In the genomic region with DNA sequence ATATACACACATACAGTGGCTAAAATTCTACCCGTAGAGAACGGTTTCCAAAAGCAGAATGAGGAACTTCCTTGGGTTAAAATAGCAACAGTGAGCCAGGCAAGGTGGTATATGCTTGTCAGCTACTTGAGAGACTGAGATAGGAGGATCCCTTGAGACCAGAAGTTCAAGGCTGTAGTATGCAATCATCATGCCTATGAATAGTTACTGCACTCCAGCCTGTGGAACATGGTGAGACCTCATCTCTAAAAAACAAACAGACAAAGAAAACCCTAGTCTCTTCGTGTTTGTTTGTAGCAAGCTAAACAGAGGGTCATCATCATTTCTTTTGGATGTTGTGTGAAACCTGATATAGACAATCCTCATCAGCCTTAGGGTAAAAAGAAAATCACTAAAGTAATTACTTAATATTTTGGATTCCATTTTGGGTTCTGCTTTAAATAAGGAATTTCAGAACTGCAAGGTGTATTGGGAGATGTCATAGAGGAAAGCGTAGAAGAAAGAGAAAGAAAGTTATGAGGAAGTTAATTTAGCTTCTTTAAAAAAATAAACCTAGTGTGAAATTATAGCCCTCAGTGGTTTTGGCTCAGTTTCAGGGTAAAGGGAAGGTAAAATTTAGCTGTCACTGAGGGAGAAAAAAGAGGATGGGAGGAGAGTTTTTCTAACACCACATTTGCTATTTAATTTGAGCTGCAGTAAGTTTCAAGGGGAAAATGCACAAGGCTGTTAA, we compare ENCODE assay signal across 11 cellular contexts. TPM values are rescaled to one million over a fixed set of nuclear protein-coding genes. Genes with fewer than 3 reads are reported as not detected.
DNase-seq lines count a peak whose midpoint lies in the region; ATAC-seq and TF ChIP-seq lines count a peak whose summit lies in the region.
"Had no signal": no experiment of that assay in that cellular context is flagged by ENCODE, and none has a peak within 500 bp of the region (broad histone marks: within the 10 kb centered on the region; RNA-seq: fewer than 3 reads in every experiment).

No MANE protein-coding gene starts in this region.

- H3K27ac ChIP-seq in HL-60 (replicated peaks), result peak overlapping the region; percentile 65
- H3K27ac ChIP-seq in right cardiac atrium (ENCODE audit: low read length), result no peak overlapping the region

- no peak for TF ChIP-seq CTCF in HL-60 (IDR thresholded peaks at IDR 0.05; ENCODE audit: insufficient read depth, low read length)
- TF ChIP-seq CTCF in type B pancreatic cell (conservative IDR thresholded peaks at IDR 0.05), result no peak

- H3K9me3 ChIP-seq in right cardiac atrium (ENCODE audit: control insufficient read depth, low read length), result no peaks in the 10 kb centered on the region

- H3K27me3 ChIP-seq in HL-60 (ENCODE audit: insufficient read depth, poor library complexity, severe bottlenecking) (no peaks in the 10 kb centered on the region), right cardiac atrium (ENCODE audit: control insufficient read depth, insufficient read depth) (no peaks in the 10 kb centered on the region)

- no peaks in the 10 kb centered on the region for H3K9me3 Mint-ChIP-seq in type B pancreatic cell

- no peak overlapping the region for H3K4me3 Mint-ChIP-seq in type B pancreatic cell

- peaks cover 28% of the 10 kb centered on the region for H3K27me3 Mint-ChIP-seq in type B pancreatic cell

- DNase-seq in HL-60 (ENCODE audit: low read depth in 1 of 2, low spot score in 1 of 2), result peak in 1 of 2 experiments; percentile 77
- DNase-seq in right cardiac atrium, result no peak
- DNase-seq in 8988T, result no peak
- no peak for DNase-seq in H4 (ENCODE audit: low spot score)
- DNase-seq in type B pancreatic cell (ENCODE audit: extremely low spot score, unreplicated experiment), result no peak
- DNase-seq in effector CD8-positive, alpha-beta T cell (lab: John Stamatoyannopoulos, UW), result no peak
- DNase-seq: activated CD4-positive, CD25-positive, alpha-beta regulatory T cell treated with anti-CD3 and anti-CD28 coated beads, Interleukin-2, amount 50 U/mL, for 72 hours; NCI-H1930 had no signal

- peaks cover 4% of the 10 kb centered on the region for H3K4me1 ChIP-seq in right cardiac atrium (ENCODE audit: control insufficient read depth, insufficient read depth, low read length)

- H3K36me3 Mint-ChIP-seq in type B pancreatic cell, result no peaks in the 10 kb centered on the region

- intact Hi-C loops in right cardiac atrium (cut with DNase I), result no loop called here

- H3K4me1 Mint-ChIP-seq in type B pancreatic cell (ENCODE audit: unreplicated experiment), result no peaks in the 10 kb centered on the region

- ATAC-seq in GM18867 (IDR thresholded peaks at IDR 0.05; ENCODE audit: unreplicated experiment) (peak; percentile 86), HG02588 (IDR thresholded peaks at IDR 0.05; ENCODE audit: unreplicated experiment) (peak; percentile 87), right cardiac atrium (peak; percentile 36 to 54)

- WGBS in right cardiac atrium, result 46% methylated on average over 4 of the region's 4 CpGs

- no peak overlapping the region for H3K27ac Mint-ChIP-seq in type B pancreatic cell

- no peak overlapping the region for H3K4me3 ChIP-seq in HL-60 (replicated peaks; ENCODE audit: insufficient read depth, low read length)
- no peak overlapping the region for H3K4me3 ChIP-seq in right cardiac atrium (ENCODE audit: low read length)

RNA-seq across cellular contexts. Expression of gene PLEK, which starts 46.5 kb away (rescaled TPM):
- total RNA-seq in right cardiac atrium, result 1 to 10 TPM; 4.0 to 6.6 (median 4.3) TPM
- 1.3 TPM for polyA plus RNA-seq in right cardiac atrium
- total RNA-seq in H4 (2014; rRNA removed; shearing (Covaris generic)), result 0.12 TPM in 1 of 2 replicates, not detected in the other
- total RNA-seq in type B pancreatic cell (ENCODE audit: low replicate concordance), result not detected in 2 replicates
- total RNA-seq: kidney epithelial cell had no signal

RNA-seq across cellular contexts. Expression of gene FBXO48, which starts 55.5 kb away (rescaled TPM):
- total RNA-seq in right cardiac atrium (1 to 10 TPM in 1 of 4 donors, under 1 TPM in 3; 0.42 to 1.1 (median 0.95) TPM), type B pancreatic cell (ENCODE audit: low replicate concordance) (1.00 and 2.0 TPM in 2 replicates)
- polyA plus RNA-seq in right cardiac atrium, result 0.61 TPM
- total RNA-seq in H4 (2014; rRNA removed; shearing (Covaris generic)), result 0.31 and 0.72 TPM in 2 replicates

RNA-seq across cellular contexts. Expression of gene APLF, which starts 55.8 kb away (rescaled TPM):
- 1 to 10 TPM; 6.2 to 7.6 (median 6.7) TPM for total RNA-seq in right cardiac atrium
- polyA plus RNA-seq in right cardiac atrium, result 0.72 TPM
- total RNA-seq in H4 (2014; rRNA removed; shearing (Covaris generic)), result 2.1 and 2.8 TPM in 2 replicates
- total RNA-seq in type B pancreatic cell (ENCODE audit: low replicate concordance), result 3.8 and 6.2 TPM in 2 replicates
